ENCODE assay signal across 12 cellular contexts in genomic region chr12:132178801-132179401, GRCh38. TPM values are rescaled to one million over a fixed set of nuclear protein-coding genes. Genes with fewer than 3 reads are reported as not detected.
DNase-seq lines count a peak whose midpoint lies in the region; ATAC-seq and TF ChIP-seq lines count a peak whose summit lies in the region.
"Had no signal": no experiment of that assay in that cellular context is flagged by ENCODE, and none has a peak within 500 bp of the region (broad histone marks: within the 10 kb centered on the region; RNA-seq: fewer than 3 reads in every experiment).

No MANE protein-coding gene starts in this region.

- H3K27me3 Mint-ChIP-seq in CD8-positive, alpha-beta memory T cell = peaks cover 8 to 11% of the 10 kb centered on the region in 2 donors
- peaks cover 4% of the 10 kb centered on the region for H3K27me3 Mint-ChIP-seq in activated CD4-positive, alpha-beta T cell treated with anti-CD3 and anti-CD28 coated beads, Interleukin-2, amount 10 ng/mL, durations not matched to agents 24 days and 14 days

- H3K4me1 Mint-ChIP-seq in CD8-positive, alpha-beta memory T cell = peaks cover 11 to 23% (median 14%) of the 10 kb centered on the region in 3 donors
- peaks cover 16% of the 10 kb centered on the region for H3K4me1 Mint-ChIP-seq in activated CD4-positive, alpha-beta T cell treated with anti-CD3 and anti-CD28 coated beads, Interleukin-2, amount 10 ng/mL, durations not matched to agents 24 days and 14 days

- peak overlapping the region in 7 of 8 donors; percentile 36 to 85 (median 69) for H3K27ac Mint-ChIP-seq in CD8-positive, alpha-beta memory T cell
- H3K27ac Mint-ChIP-seq in activated CD4-positive, alpha-beta T cell treated with anti-CD3 and anti-CD28 coated beads, Interleukin-2, amount 10 ng/mL, durations not matched to agents 24 days and 14 days = peak overlapping the region; percentile 50
- H3K27ac Mint-ChIP-seq: IgD-negative memory B cell had no signal

- no peak for TF ChIP-seq POLR2A in NB4 (IDR thresholded peaks at IDR 0.05; ENCODE audit: extremely low read depth, insufficient read length)

- intact Hi-C loops in activated CD4-positive, alpha-beta T cell treated with anti-CD3 and anti-CD28 coated beads, Interleukin-2, amount 10 ng/mL, durations not matched to agents 24 days and 14 days (cut with micrococcal nuclease) = no loop called here
- intact Hi-C loops in mucosa of descending colon (cut with DNase I, micrococcal nuclease) = no loop called here

- no peaks in the 10 kb centered on the region for H3K36me3 ChIP-seq in CD8-positive, alpha-beta memory T cell (ENCODE audit: insufficient read depth, low read length)
- H3K36me3 ChIP-seq in mucosa of descending colon (ENCODE audit: low read depth) = no peaks in the 10 kb centered on the region
- H3K36me3 ChIP-seq: tibial nerve had no signal

- H3K9me3 Mint-ChIP-seq in CD8-positive, alpha-beta memory T cell = peaks cover 0 to 5% (median 4%) of the 10 kb centered on the region in 5 donors
- no peaks in the 10 kb centered on the region for H3K9me3 Mint-ChIP-seq in activated CD4-positive, alpha-beta T cell treated with anti-CD3 and anti-CD28 coated beads, Interleukin-2, amount 10 ng/mL, durations not matched to agents 24 days and 14 days

- no peak overlapping the region for H3K27ac ChIP-seq in CD8-positive, alpha-beta memory T cell (ENCODE audit: low read depth, low read length)
- H3K27ac ChIP-seq: tibial nerve had no signal

- TF ChIP-seq CTCF in NB4 (IDR thresholded peaks at IDR 0.05; ENCODE audit: low read depth, low read length) (no peak), mucosa of descending colon (IDR thresholded peaks at IDR 0.05) (no peak)

- H3K4me3 Mint-ChIP-seq in CD8-positive, alpha-beta memory T cell = peak overlapping the region; percentile 32 to 82 (median 79)
- H3K4me3 Mint-ChIP-seq in activated CD4-positive, alpha-beta T cell treated with anti-CD3 and anti-CD28 coated beads, Interleukin-2, amount 10 ng/mL, durations not matched to agents 24 days and 14 days = peak overlapping the region; percentile 63

- POLR2A ChIA-PET in CD8-positive, alpha-beta memory T cell (lab: Charles Lee) = interaction anchor here (2.4 kb wide), 1 partner anchor 10 kb away, joined by 16 read pairs; no protein-coding TSS in a partner anchor

- H3K36me3 Mint-ChIP-seq in CD8-positive, alpha-beta memory T cell = no peaks in the 10 kb centered on the region
- no peaks in the 10 kb centered on the region for H3K36me3 Mint-ChIP-seq in activated CD4-positive, alpha-beta T cell treated with anti-CD3 and anti-CD28 coated beads, Interleukin-2, amount 10 ng/mL, durations not matched to agents 24 days and 14 days (ENCODE audit: low read depth)
- H3K36me3 Mint-ChIP-seq: IgD-negative memory B cell had no signal

- CTCF ChIA-PET in CD8-positive, alpha-beta memory T cell (lab: Charles Lee) = interaction anchor here (1.4 to 1.6 kb wide), 2 partner anchors 10 to 17 kb away, joined by 4 to 7 read pairs; no protein-coding TSS in a partner anchor

- peak in 2 of 5 donors; percentile 32 to 62 for DNase-seq in CD8-positive, alpha-beta memory T cell
- DNase-seq in NB4 (ENCODE audit: low read depth) (peak; percentile 61), mucosa of descending colon (peak in 2 of 3 donors; percentile 28 to 52), NCI-H82 (lab: John Stamatoyannopoulos, UW) (no peak), GM19240 (ENCODE audit: insufficient read length, low spot score) (no peak)
- DNase-seq in activated CD4-positive, alpha-beta T cell treated with anti-CD3 and anti-CD28 coated beads, Interleukin-2, amount 10 ng/mL, durations not matched to agents 24 days and 14 days = peak; percentile 80
- DNase-seq: dermis blood vessel endothelial cell had no signal

- H3K9me3 ChIP-seq in CD8-positive, alpha-beta memory T cell (ENCODE audit: low read length) = no peaks in the 10 kb centered on the region
- H3K9me3 ChIP-seq in mucosa of descending colon = no peaks in the 10 kb centered on the region

- H3K4me3 ChIP-seq in CD8-positive, alpha-beta memory T cell (ENCODE audit: low read length) = no peak overlapping the region
- no peak overlapping the region for H3K4me3 ChIP-seq in NB4 (ENCODE audit: low read depth, low read length)
- H3K4me3 ChIP-seq in mucosa of descending colon = no peak overlapping the region
- H3K4me3 ChIP-seq: tibial nerve had no signal

- ATAC-seq in mucosa of descending colon (peak; percentile 55), GM18511 (IDR thresholded peaks at IDR 0.05; ENCODE audit: unreplicated experiment) (no peak), GM21619 (IDR thresholded peaks at IDR 0.05; ENCODE audit: unreplicated experiment) (no peak)
- ATAC-seq: sciatic nerve had no signal

- peaks cover 24% of the 10 kb centered on the region for H3K4me1 ChIP-seq in CD8-positive, alpha-beta memory T cell (ENCODE audit: insufficient read depth, low read length)
- no peaks in the 10 kb centered on the region for H3K4me1 ChIP-seq in mucosa of descending colon (ENCODE audit: low read depth)
- H3K4me1 ChIP-seq: tibial nerve had no signal

- peaks cover 10% of the 10 kb centered on the region for H3K27me3 ChIP-seq in CD8-positive, alpha-beta memory T cell (ENCODE audit: insufficient read depth, low read length, poor library complexity, severe bottlenecking)

RNA-seq across cellular contexts. Expression of gene NOC4L, which starts 34.6 kb away (rescaled TPM):
- 10 to 100 TPM; 55.7 to 56.0 TPM for total RNA-seq in CD8-positive, alpha-beta memory T cell
- 25.1 TPM for polyA plus RNA-seq in CD8-positive, alpha-beta memory T cell
- total RNA-seq in activated CD4-positive, alpha-beta T cell treated with anti-CD3 and anti-CD28 coated beads, Interleukin-2, amount 10 ng/mL, durations not matched to agents 24 days and 14 days = 49.6 and 53.3 TPM in 2 replicates
- 10 to 100 TPM; 12.9 to 17.5 (median 13.3) TPM for total RNA-seq in mucosa of descending colon

RNA-seq across cellular contexts. Expression of gene DDX51, which starts 34.8 kb away (rescaled TPM):
- 10 to 100 TPM; 35.2 to 36.4 TPM for total RNA-seq in CD8-positive, alpha-beta memory T cell
- polyA plus RNA-seq in CD8-positive, alpha-beta memory T cell = 14.1 TPM
- total RNA-seq in activated CD4-positive, alpha-beta T cell treated with anti-CD3 and anti-CD28 coated beads, Interleukin-2, amount 10 ng/mL, durations not matched to agents 24 days and 14 days = 51.7 and 55.5 TPM in 2 replicates
- total RNA-seq in mucosa of descending colon = 10 to 100 TPM; 14.2 to 18.7 (median 15.6) TPM

Comparison
In these comparisons a context has a peak if more than half of its experiments do, and no peak if none do; other contexts are left out.
1. DNase-seq: peak in NB4 (single experiment), activated CD4-positive, alpha-beta T cell treated with anti-CD3 and anti-CD28 coated beads, Interleukin-2, amount 10 ng/mL, durations not matched to agents 24 days and 14 days (single experiment) and mucosa of descending colon (2 of 3); none in NCI-H82 (single experiment) and GM19240 (single experiment).